In genomic region chr18:13597068-13597467, GRCh38 we compare ENCODE assay signal across 24 cellular contexts.
DNase-seq lines count a peak whose midpoint lies in the region; ATAC-seq and TF ChIP-seq lines count a peak whose summit lies in the region.
"Had no signal": no experiment of that assay in that cellular context is flagged by ENCODE, and none has a peak within 500 bp of the region (broad histone marks: within the 10 kb centered on the region; RNA-seq: fewer than 3 reads in every experiment).

No MANE protein-coding gene starts in this region.

- no peak overlapping the region for H4K91ac ChIP-seq in trophoblast cell (ENCODE audit: low read depth, low read length)

- no peak overlapping the region for H2AK5ac ChIP-seq in trophoblast cell (ENCODE audit: low read length)

- H4K8ac ChIP-seq in trophoblast cell (ENCODE audit: low read depth, low read length), result no peak overlapping the region

- H3K23ac ChIP-seq in trophoblast cell (ENCODE audit: low read length), result no peak overlapping the region

- no peaks in the 10 kb centered on the region for H3K36me3 ChIP-seq in Karpas-422 (ENCODE audit: insufficient read depth, low read length)
- no peaks in the 10 kb centered on the region for H3K36me3 ChIP-seq in trophoblast cell (ENCODE audit: control insufficient read depth in 1 of 2, insufficient read depth in 2 of 2, low read length in 2 of 2)
- H3K36me3 ChIP-seq: adrenal gland, lower lobe of right lung, stomach, thyroid gland had no signal

- H3K4me2 ChIP-seq in Karpas-422 (ENCODE audit: low read depth, low read length, poor library complexity, severe bottlenecking), result no peak overlapping the region
- no peak overlapping the region for H3K4me2 ChIP-seq in trophoblast cell (ENCODE audit: low read length)

- H3K18ac ChIP-seq in trophoblast cell (ENCODE audit: low read length), result no peak overlapping the region

- H3K9ac ChIP-seq in Karpas-422 (ENCODE audit: low read length) (no peak overlapping the region), trophoblast cell (ENCODE audit: low read length) (no peak overlapping the region)

- no peak overlapping the region for H3K14ac ChIP-seq in trophoblast cell (ENCODE audit: low read length)

- H2BK5ac ChIP-seq in trophoblast cell (ENCODE audit: low read depth, low read length, poor library complexity), result no peak overlapping the region

- no peaks in the 10 kb centered on the region for H4K20me1 ChIP-seq in Karpas-422 (ENCODE audit: insufficient read depth, low read depth, low read length)

- H3K4me3 ChIP-seq in Karpas-422 (ENCODE audit: low read length) (no peak overlapping the region), fibroblast of mammary gland (ENCODE audit: control insufficient read depth, low read depth, low read length) (no peak overlapping the region), trophoblast cell (ENCODE audit: low read depth, low read length) (no peak overlapping the region)
- H3K4me3 ChIP-seq: adrenal gland, dorsolateral prefrontal cortex, lower lobe of right lung, skin epidermis, stomach, thyroid gland had no signal

- H3K27ac ChIP-seq in Karpas-422 (ENCODE audit: low read length) (no peak overlapping the region), trophoblast cell (ENCODE audit: low read depth, low read length) (no peak overlapping the region)
- H3K27ac ChIP-seq: adrenal gland, dorsolateral prefrontal cortex, HL-60, lower lobe of right lung, skin epidermis, stomach, thyroid gland had no signal

- no peaks in the 10 kb centered on the region for H3K9me2 ChIP-seq in Karpas-422 (replicated peaks; ENCODE audit: insufficient read depth, low read length)

- no peak for TF ChIP-seq CTCF in fibroblast of mammary gland (conservative IDR thresholded peaks at IDR 0.05; ENCODE audit: control insufficient read depth, insufficient read depth, low read depth, low read length)

- no peak overlapping the region for H2AFZ ChIP-seq in Karpas-422 (ENCODE audit: low read length)
- H2AFZ ChIP-seq in trophoblast cell (ENCODE audit: insufficient read depth, low read length, poor library complexity), result no peak overlapping the region

- peaks cover 17% of the 10 kb centered on the region for H3K4me1 ChIP-seq in Karpas-422 (ENCODE audit: low read length)
- H3K4me1 ChIP-seq in trophoblast cell (ENCODE audit: control insufficient read depth in 1 of 2, insufficient read depth in 2 of 2, low read length in 2 of 2), result no peaks in the 10 kb centered on the region
- H3K4me1 ChIP-seq: stomach, thyroid gland had no signal

- H3K79me2 ChIP-seq in Karpas-422 (ENCODE audit: low read length), result no peaks in the 10 kb centered on the region
- H3K79me2 ChIP-seq in trophoblast cell (ENCODE audit: control insufficient read depth, insufficient read depth, low read length, poor library complexity), result no peaks in the 10 kb centered on the region

- H3K79me1 ChIP-seq in trophoblast cell (ENCODE audit: low read length), result no peaks in the 10 kb centered on the region

- H3K9me3 ChIP-seq in Karpas-422 (ENCODE audit: low read length), result peaks cover 15% of the 10 kb centered on the region
- peaks cover 4% of the 10 kb centered on the region for H3K9me3 ChIP-seq in trophoblast cell (ENCODE audit: insufficient read depth, low read depth, low read length)
- H3K9me3 ChIP-seq: thyroid gland had no signal

- peak; percentile 24 for DNase-seq in DMS79 treated with DMSO at 0.1 percent for 48 hours (lab: John Stamatoyannopoulos, UW)
- no peak for DNase-seq in DMS79 (lab: John Stamatoyannopoulos, UW)
- peak; percentile 55 for DNase-seq in Karpas-422
- peak; percentile 7 for DNase-seq in SW480 (ENCODE audit: low spot score)
- DNase-seq in fibroblast of mammary gland (ENCODE audit: low read depth), result peak; percentile 7
- no peak for DNase-seq in trophoblast cell
- DNase-seq: 8988T; activated CD4-positive, alpha-beta T cell treated with anti-CD3 and anti-CD28 coated beads, Interleukin-2, amount 50 U/mL, for 1 hour; activated naive CD4-positive, alpha-beta T cell treated with anti-CD3 and anti-CD28 coated beads for 36 hours; adrenal gland; AML-193; cerebellar nuclear complex; dorsolateral prefrontal cortex; head of caudate nucleus; lower lobe of right lung; NCI-H2081; NCI-H748 treated with DMSO at 0.1 percent for 48 hours; stomach; T-helper 17 cell; thyroid gland had no signal

- H3K27me3 ChIP-seq in Karpas-422 (ENCODE audit: low read length) (no peaks in the 10 kb centered on the region), trophoblast cell (ENCODE audit: insufficient read depth, low read length) (no peaks in the 10 kb centered on the region)
- H3K27me3 ChIP-seq: adrenal gland, dorsolateral prefrontal cortex, stomach, thyroid gland had no signal

- no peak overlapping the region for H2BK12ac ChIP-seq in trophoblast cell (ENCODE audit: low read length)

- H2BK120ac ChIP-seq in trophoblast cell (ENCODE audit: insufficient read depth, low read length, poor library complexity), result no peak overlapping the region

- H3K4ac ChIP-seq in trophoblast cell (ENCODE audit: low read depth, low read length), result no peak overlapping the region

- H4K12ac ChIP-seq in trophoblast cell (ENCODE audit: low read depth, low read length), result no peak overlapping the region

- no peak for ATAC-seq in GM21529 (IDR thresholded peaks at IDR 0.05; ENCODE audit: unreplicated experiment)
- no peak for ATAC-seq in GM18517 (IDR thresholded peaks at IDR 0.05; ENCODE audit: unreplicated experiment)
- ATAC-seq: lower lobe of right lung, T-helper 17 cell had no signal

Comparison
In these comparisons a context has a peak if more than half of its experiments do, and no peak if none do; other contexts are left out.
1. DNase-seq: peak in DMS79 treated with DMSO at 0.1 percent for 48 hours (single experiment), Karpas-422 (single experiment), SW480 (single experiment) and fibroblast of mammary gland (single experiment); none in DMS79 (single experiment) and trophoblast cell (0 of 2).